In genomic region chr3:30835667-30836066, GRCh38 we compare ENCODE assay signal across 25 cellular contexts. TPM values are rescaled to one million over a fixed set of nuclear protein-coding genes. Genes with fewer than 3 reads are reported as not detected.
"Had no signal": no experiment of that assay in that cellular context is flagged by ENCODE, and none has a peak within 500 bp of the region (broad histone marks: within the 10 kb centered on the region; RNA-seq: fewer than 3 reads in every experiment).

No MANE protein-coding gene starts in this region.

- H3K27me3 ChIP-seq: heart right ventricle, right lobe of liver, suprapubic skin, thyroid gland, upper lobe of left lung, uterus had no signal

- H3K27ac Mint-ChIP-seq: dendritic cell treated with granulocyte-macrophage colony-stimulating factor and Interleukin-4, amounts not matched to agents 40 ng/mL and 50 ng/mL, for 4 days; endodermal cell; immature natural killer cell; nephron; stimulated activated effector memory CD8-positive, alpha-beta T cell treated with anti-CD3 and anti-CD28 coated beads, Interleukin-12 subunit alpha, Interleukin-12 subunit beta, amount 100 ng/mL, for 72 hours had no signal

- FAIRE-seq: colon, frontal cortex had no signal

- H3K9me3 Mint-ChIP-seq: dendritic cell treated with granulocyte-macrophage colony-stimulating factor and Interleukin-4, amounts not matched to agents 40 ng/mL and 50 ng/mL, for 4 days; endodermal cell; immature natural killer cell; naive B cell; nephron; stimulated activated effector memory CD8-positive, alpha-beta T cell treated with anti-CD3 and anti-CD28 coated beads, Interleukin-12 subunit alpha, Interleukin-12 subunit beta, amount 100 ng/mL, for 72 hours had no signal

- H3K4me1 Mint-ChIP-seq: immature natural killer cell; naive B cell; stimulated activated effector memory CD8-positive, alpha-beta T cell treated with anti-CD3 and anti-CD28 coated beads, Interleukin-12 subunit alpha, Interleukin-12 subunit beta, amount 100 ng/mL, for 72 hours had no signal

- H3K27me3 Mint-ChIP-seq: dendritic cell treated with granulocyte-macrophage colony-stimulating factor and Interleukin-4, amounts not matched to agents 40 ng/mL and 50 ng/mL, for 4 days; naive B cell had no signal

- DNase-seq: endodermal cell; heart right ventricle; hypothalamus; immature natural killer cell; mesendoderm; naive B cell; psoas muscle; retina; right lobe of liver; stimulated activated CD4-positive, alpha-beta T cell treated with anti-CD3 and anti-CD28 coated beads, Interleukin-4, amount 100 ng/mL, for 1 hour; stimulated activated CD8-positive, alpha-beta memory T cell treated with anti-CD3 and anti-CD28 coated beads, Interleukin-4, amount 100 ng/mL, for 48 hours; stimulated activated naive CD8-positive, alpha-beta T cell treated with anti-CD3 and anti-CD28 coated beads, Interleukin-15, Interleukin-2, amounts not matched to agents 100 U/mL and 50 U/mL, for 24 hours; thyroid gland; upper lobe of left lung; uterus had no signal

- H3K4me3 ChIP-seq: heart right ventricle, psoas muscle, right lobe of liver, suprapubic skin, thyroid gland, upper lobe of left lung, uterus had no signal

- H3K4me3 Mint-ChIP-seq: dendritic cell treated with granulocyte-macrophage colony-stimulating factor and Interleukin-4, amounts not matched to agents 40 ng/mL and 50 ng/mL, for 4 days; endodermal cell; immature natural killer cell; naive B cell; nephron; stimulated activated effector memory CD8-positive, alpha-beta T cell treated with anti-CD3 and anti-CD28 coated beads, Interleukin-12 subunit alpha, Interleukin-12 subunit beta, amount 100 ng/mL, for 72 hours had no signal

- H3K36me3 ChIP-seq: heart right ventricle, right lobe of liver, suprapubic skin, thyroid gland, upper lobe of left lung, uterus had no signal

- H3K36me3 Mint-ChIP-seq: immature natural killer cell; naive B cell; stimulated activated effector memory CD8-positive, alpha-beta T cell treated with anti-CD3 and anti-CD28 coated beads, Interleukin-12 subunit alpha, Interleukin-12 subunit beta, amount 100 ng/mL, for 72 hours had no signal

- H3K27ac ChIP-seq: heart right ventricle, psoas muscle, right lobe of liver, suprapubic skin, thyroid gland, upper lobe of left lung, uterus had no signal

- H3K9me3 ChIP-seq: heart right ventricle, psoas muscle, right lobe of liver, suprapubic skin, thyroid gland, upper lobe of left lung, uterus had no signal

- H3K4me1 ChIP-seq: heart right ventricle, psoas muscle, right lobe of liver, suprapubic skin, thyroid gland, upper lobe of left lung, uterus had no signal

RNA-seq across cellular contexts. Expression of gene GADL1, which starts 58.8 kb away (rescaled TPM):
- total RNA-seq: esophagus mucosa, kidney epithelial cell, liver, lung microvascular endothelial cell, right lobe of liver, suprapubic skin, thyroid gland had no signal
- polyA plus RNA-seq: immature natural killer cell, liver had no signal
